In genomic region chr5:150263339-150263738, GRCh38 we compare ENCODE assay signal across 17 cellular contexts. TPM values are rescaled to one million over a fixed set of nuclear protein-coding genes. Genes with fewer than 3 reads are reported as not detected.
DNase-seq lines count a peak whose midpoint lies in the region; ATAC-seq and TF ChIP-seq lines count a peak whose summit lies in the region.
"Had no signal": no experiment of that assay in that cellular context is flagged by ENCODE, and none has a peak within 500 bp of the region (broad histone marks: within the 10 kb centered on the region; RNA-seq: fewer than 3 reads in every experiment).

No MANE protein-coding gene starts in this region.

- no peaks in the 10 kb centered on the region for H3K9me3 ChIP-seq in GM23248 (ENCODE audit: low read depth)
- H3K9me3 ChIP-seq in gastrocnemius medialis = no peaks in the 10 kb centered on the region
- H3K9me3 ChIP-seq in vagina = no peaks in the 10 kb centered on the region
- H3K9me3 ChIP-seq: body of pancreas, neutrophil, tibial artery had no signal

- H3K9ac ChIP-seq in GM23248 = peak overlapping the region; percentile 31
- H3K9ac ChIP-seq: KMS-11 had no signal

- peaks cover 14% of the 10 kb centered on the region; the same call in 1 of the 2 replicates for H3F3A ChIP-seq in GM23248 (ENCODE audit: insufficient read depth)

- H3K36me3 ChIP-seq in GM23248 (ENCODE audit: low read depth) = no peaks in the 10 kb centered on the region
- no peaks in the 10 kb centered on the region for H3K36me3 ChIP-seq in gastrocnemius medialis
- H3K36me3 ChIP-seq in vagina = no peaks in the 10 kb centered on the region
- H3K36me3 ChIP-seq: neutrophil, tibial artery had no signal

- no peak for DNase-seq in GM23248
- peak; percentile 12 for DNase-seq in fibroblast of peridontal ligament (ENCODE audit: extremely low read depth)
- no peak for DNase-seq in gastrocnemius medialis
- DNase-seq in vagina (ENCODE audit: extremely low spot score in 2 of 2) = no peak
- no peak for DNase-seq in KBM-7
- DNase-seq: activated CD4-positive, alpha-beta T cell treated with anti-CD3 and anti-CD28 coated beads for 4 hours; activated CD8-positive, alpha-beta memory T cell treated with anti-CD3 and anti-CD28 coated beads, Interleukin-2, amount 10 ng/mL, durations not matched to agents 7 days and 5 days; NCI-H187 treated with DMSO at 0.1 percent for 48 hours; tibial artery had no signal

- TF ChIP-seq CTCF in gastrocnemius medialis (IDR thresholded peaks at IDR 0.05 in 4 of 5, conservative IDR thresholded peaks at IDR 0.05 in 1 of 5) (no peak), vagina (IDR thresholded peaks at IDR 0.05) (no peak)

- H3K9me2 ChIP-seq in GM23248 (ENCODE audit: insufficient read depth) = no peaks in the 10 kb centered on the region

- in situ Hi-C loops in GM23248 (cut with MboI) (no loop called here), gastrocnemius medialis (cut with MboI; ENCODE audit: low sequenced_read_pairs in 4 of 4) (no loop called here), KBM-7 (cut with MboI; ENCODE audit: low pct_unique_long_range_greater_than_20kb, low sequenced_read_pairs) (no loop called here)

- H3K27ac ChIP-seq in GM23248 = peak overlapping the region; percentile 28; the same call in 1 of the 2 replicates
- peak overlapping the region; percentile 58 to 69 (median 62) for H3K27ac ChIP-seq in gastrocnemius medialis
- no peak overlapping the region for H3K27ac ChIP-seq in vagina
- H3K27ac ChIP-seq: body of pancreas, KMS-11, neutrophil, tibial artery had no signal

- H2AFZ ChIP-seq in GM23248 = 0 out of 2 replicates have a peak overlapping the region, but pooled peaks have one; percentile 27

- TF ChIP-seq POLR2A in gastrocnemius medialis (IDR thresholded peaks at IDR 0.05) = no peak
- no peak for TF ChIP-seq POLR2A in vagina (IDR thresholded peaks at IDR 0.05)

- intact Hi-C loops in gastrocnemius medialis (cut with DNase I; ENCODE audit: low total_unique reads) = no loop called here
- intact Hi-C loops in vagina (cut with DNase I) = no loop called here

- H3K27me3 ChIP-seq in GM23248 (replicated peaks; ENCODE audit: insufficient read depth) (no peaks in the 10 kb centered on the region), gastrocnemius medialis (no peaks in the 10 kb centered on the region), vagina (no peaks in the 10 kb centered on the region)
- H3K27me3 ChIP-seq: body of pancreas, neutrophil, tibial artery had no signal

- H3K4me1 ChIP-seq in GM23248 (ENCODE audit: insufficient read depth) (peaks cover 16% of the 10 kb centered on the region), gastrocnemius medialis (peaks cover 11 to 15% of the 10 kb centered on the region in 2 donors), vagina (peaks cover 11% of the 10 kb centered on the region)

- H3K79me2 ChIP-seq in GM23248 (ENCODE audit: insufficient read depth) = no peaks in the 10 kb centered on the region

- ATAC-seq in SK-N-SH treated with all-trans-retinoic acid at 6 μM for 48 hours (peak; percentile 44), gastrocnemius medialis (peak; percentile 14 to 35), GM21447 (IDR thresholded peaks at IDR 0.05; ENCODE audit: unreplicated experiment) (no peak), HG02588 (IDR thresholded peaks at IDR 0.05; ENCODE audit: unreplicated experiment) (no peak)
- ATAC-seq: stimulated activated memory B cell treated with anti-CD40 and anti-IgM and Interleukin-4, amounts not matched to agents 10 μg/mL and 1 μg/mL and 100 μg/mL, for 72 hours had no signal

- peak overlapping the region; percentile 68 for H3K4me2 ChIP-seq in GM23248 (ENCODE audit: unreplicated experiment)
- H3K4me2 ChIP-seq: KMS-11 had no signal

- 50 to 61% methylated on average over 5 of the region's 5 CpGs for WGBS in GM23248 (ENCODE audit: low coverage in 1 of 2, low lambda C conversion rate in 2 of 2, missing lambda C conversion rate in 2 of 2), 2 experiments

- no peaks in the 10 kb centered on the region for H4K20me1 ChIP-seq in GM23248 (ENCODE audit: insufficient read depth)

- no peak overlapping the region for H3K4me3 ChIP-seq in GM23248
- no peak overlapping the region for H3K4me3 ChIP-seq in gastrocnemius medialis
- no peak overlapping the region for H3K4me3 ChIP-seq in vagina
- H3K4me3 ChIP-seq: body of pancreas, tibial artery had no signal

TF ChIP-seq in SK-N-SH treated with all-trans-retinoic acid at 6 μM for 48 hours, 23 proteins besides CTCF, POLR2A, EP300 and RAD21 (continues in another document):
- TF ChIP-seq ZFP30 (CRISPR knock-in tag; IDR thresholded peaks at IDR 0.05) (no peak), ZNF70 (CRISPR knock-in tag; IDR thresholded peaks at IDR 0.05) (no peak), ZNF565 (CRISPR knock-in tag; conservative IDR thresholded peaks at IDR 0.05; ENCODE audit: low read depth) (no peak), GLIS3 (CRISPR knock-in tag; IDR thresholded peaks at IDR 0.05) (no peak), ESRRG (CRISPR knock-in tag; IDR thresholded peaks at IDR 0.05) (no peak), ZFP3 (CRISPR knock-in tag; IDR thresholded peaks at IDR 0.05) (no peak), TOX (CRISPR knock-in tag; IDR thresholded peaks at IDR 0.05; ENCODE audit: borderline replicate concordance) (no peak), RARB (CRISPR knock-in tag; IDR thresholded peaks at IDR 0.05) (no peak), TCF4 (CRISPR knock-in tag; IDR thresholded peaks at IDR 0.05; ENCODE audit: borderline replicate concordance) (no peak), CREB5 (CRISPR knock-in tag; IDR thresholded peaks at IDR 0.05; ENCODE audit: low read depth) (no peak), PATZ1 (CRISPR knock-in tag; IDR thresholded peaks at IDR 0.05; ENCODE audit: borderline replicate concordance) (no peak), TSHZ2 (CRISPR knock-in tag; IDR thresholded peaks at IDR 0.05) (no peak), BACH2 (CRISPR knock-in tag; IDR thresholded peaks at IDR 0.05; ENCODE audit: borderline replicate concordance) (no peak)

RNA-seq across cellular contexts. Expression of gene CAMK2A, which starts 26.2 kb away (rescaled TPM):
- total RNA-seq in GM23248 (2014; rRNA removed; shearing (Covaris generic)) = 0.43 and 0.51 TPM in 2 replicates
- not detected in 2 replicates for polyA plus RNA-seq in GM23248 (2016; fragmentation: Nextera tagmentation; extraction: Ambion mirVana)
- total RNA-seq in gastrocnemius medialis (10 to 100 TPM; 32.0 to 78.1 (median 48.6) TPM), vagina (0.49 TPM)
- total RNA-seq: activated CD8-positive, alpha-beta memory T cell treated with anti-CD3 and anti-CD28 coated beads, Interleukin-2, amount 10 ng/mL, durations not matched to agents 7 days and 5 days; endothelial cell of umbilical vein had no signal
- polyA plus RNA-seq: endothelial cell of umbilical vein had no signal

RNA-seq across cellular contexts. Expression of gene ARSI, which starts 39.4 kb away (rescaled TPM):
- total RNA-seq in GM23248 (2014; rRNA removed; shearing (Covaris generic)) = 4.2 and 4.3 TPM in 2 replicates
- polyA plus RNA-seq in GM23248 (2016; fragmentation: Nextera tagmentation; extraction: Ambion mirVana) = 0.72 and 1.0 TPM in 2 replicates
- total RNA-seq in gastrocnemius medialis (not detected), vagina (4.7 TPM)
- total RNA-seq: activated CD8-positive, alpha-beta memory T cell treated with anti-CD3 and anti-CD28 coated beads, Interleukin-2, amount 10 ng/mL, durations not matched to agents 7 days and 5 days had no signal

Comparison
In these comparisons a context has a peak if more than half of its experiments do, and no peak if none do; other contexts are left out.
1. ATAC-seq: peak in SK-N-SH treated with all-trans-retinoic acid at 6 μM for 48 hours (single experiment) and gastrocnemius medialis (2 of 2); none in GM21447 (single experiment) and HG02588 (single experiment).
2. RNA of gene CAMK2A, which starts 26.2 kb away (total RNA-seq): 32.0 to 78.1 TPM in gastrocnemius medialis; 0.49 TPM in vagina (single experiment) and 0.43 to 0.51 TPM in GM23248; every median in the first group is over 10 times any median in the second.